Comparison of ENCODE assay signal across 1 cellular context in genomic region chr1:30601316-30602085, GRCh38.
TF ChIP-seq lines count a peak whose summit lies in the region.

No MANE protein-coding gene starts in this region.

TF ChIP-seq in GM23338, 12 proteins besides CTCF, POLR2A, EP300 and RAD21:
- TF ChIP-seq ZNF462 (CRISPR knock-in tag; IDR thresholded peaks at IDR 0.05) (no peak), NANOG (IDR thresholded peaks at IDR 0.05; ENCODE audit: borderline replicate concordance) (no peak)
